In the genomic region with DNA sequence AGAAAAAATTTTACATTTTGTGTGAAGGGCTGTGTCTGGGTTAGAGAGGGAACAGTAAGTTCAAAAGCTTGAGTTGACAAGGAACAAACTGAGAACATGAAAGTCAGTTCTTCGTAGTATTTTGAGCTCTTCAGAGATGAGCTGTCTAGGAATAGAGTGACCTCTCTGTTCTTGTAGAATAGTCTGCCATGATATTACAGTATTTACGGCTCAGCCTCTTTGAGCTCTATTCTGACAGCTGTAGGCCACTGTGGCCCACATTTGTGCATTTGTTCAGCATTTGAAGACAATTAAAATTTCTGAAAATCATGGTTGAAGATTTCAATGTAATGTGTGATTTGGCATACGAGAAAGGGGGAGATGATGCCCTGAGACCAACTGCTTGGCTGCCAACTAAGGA, we compare ENCODE assay signal across 24 cellular contexts.
"Had no signal": no experiment of that assay in that cellular context is flagged by ENCODE, and none has a peak within 500 bp of the region (broad histone marks: within the 10 kb centered on the region; RNA-seq: fewer than 3 reads in every experiment).

No MANE protein-coding gene starts in this region.

- H3K9me3 ChIP-seq: SJSA1 had no signal

- H3K4me3 Mint-ChIP-seq: activated CD4-positive, alpha-beta T cell treated with anti-CD3 and anti-CD28 coated beads, Interleukin-2, amount 10 ng/mL, durations not matched to agents 24 days and 14 days; activated naive CD4-positive, alpha-beta T cell treated with anti-CD3 and anti-CD28 coated beads, Interleukin-2, amount 10 ng/mL, durations not matched to agents 7 days and 5 days; activated naive CD8-positive, alpha-beta T cell treated with anti-CD3 and anti-CD28 coated beads for 36 hours had no signal

- H3K27ac Mint-ChIP-seq: activated CD4-positive, alpha-beta T cell treated with anti-CD3 and anti-CD28 coated beads, Interleukin-2, amount 10 ng/mL, durations not matched to agents 24 days and 14 days; activated naive CD4-positive, alpha-beta T cell treated with anti-CD3 and anti-CD28 coated beads, Interleukin-2, amount 10 ng/mL, durations not matched to agents 7 days and 5 days; activated naive CD8-positive, alpha-beta T cell treated with anti-CD3 and anti-CD28 coated beads for 36 hours; activated T-helper 2 cell treated with anti-CD3 and anti-CD28 coated beads, Interferon-gamma antibody, Interleukin-2, Interleukin-4, amounts not matched to agents 10 μg/mL and 5 μg/mL and 100 μg/mL, durations not matched to agents 14 hours and 24 hours and 36 hours had no signal

- H3K27me3 ChIP-seq: brain microvascular endothelial cell, cardiac muscle cell, SJSA1 had no signal

- H3K4me3 ChIP-seq: cardiac muscle cell, SJSA1 had no signal

- H3K36me3 ChIP-seq: brain microvascular endothelial cell, cardiac muscle cell, SJSA1 had no signal

- H3K9me3 Mint-ChIP-seq: activated CD4-positive, alpha-beta T cell treated with anti-CD3 and anti-CD28 coated beads, Interleukin-2, amount 10 ng/mL, durations not matched to agents 24 days and 14 days; activated naive CD4-positive, alpha-beta T cell treated with anti-CD3 and anti-CD28 coated beads, Interleukin-2, amount 10 ng/mL, durations not matched to agents 7 days and 5 days; activated naive CD8-positive, alpha-beta T cell treated with anti-CD3 and anti-CD28 coated beads for 36 hours; activated T-helper 2 cell treated with anti-CD3 and anti-CD28 coated beads, Interferon-gamma antibody, Interleukin-2, Interleukin-4, amounts not matched to agents 10 μg/mL and 5 μg/mL and 100 μg/mL, durations not matched to agents 14 hours and 24 hours and 36 hours had no signal

- FAIRE-seq: RCC 7860 had no signal

- H3K4me1 Mint-ChIP-seq: activated naive CD8-positive, alpha-beta T cell treated with anti-CD3 and anti-CD28 coated beads for 36 hours had no signal

- H3K27me3 Mint-ChIP-seq: activated CD4-positive, alpha-beta T cell treated with anti-CD3 and anti-CD28 coated beads, Interleukin-2, amount 10 ng/mL, durations not matched to agents 24 days and 14 days; activated naive CD4-positive, alpha-beta T cell treated with anti-CD3 and anti-CD28 coated beads, Interleukin-2, amount 10 ng/mL, durations not matched to agents 7 days and 5 days; activated naive CD8-positive, alpha-beta T cell treated with anti-CD3 and anti-CD28 coated beads for 36 hours had no signal

- DNase-seq: activated CD4-positive, alpha-beta T cell treated with anti-CD3 and anti-CD28 coated beads for 1 hour; activated CD4-positive, alpha-beta T cell treated with anti-CD3 and anti-CD28 coated beads, Interleukin-2, amount 10 ng/mL, durations not matched to agents 24 days and 14 days; activated CD4-positive, alpha-beta T cell treated with anti-CD3 and anti-CD28 coated beads, Interleukin-2, amount 50 U/mL, for 48 hours; activated gamma-delta T cell treated with Interleukin-2 at 50 U/mL for 16 hours; activated naive CD4-positive, alpha-beta T cell treated with anti-CD3 and anti-CD28 coated beads, Interleukin-2, amount 10 ng/mL, durations not matched to agents 7 days and 5 days; activated naive CD8-positive, alpha-beta T cell treated with anti-CD3 and anti-CD28 coated beads for 36 hours; activated T-cell treated with anti-CD3 and anti-CD28 coated beads for 4 hours; activated T-cell treated with anti-CD3 and anti-CD28 coated beads, Interleukin-2, amount 50 U/mL, for 48 hours; brain microvascular endothelial cell; Karpas-422; MM.1S; NCI-H1105 treated with DMSO at 0.1 percent for 48 hours; NCI-H1436 treated with DMSO at 0.1 percent for 48 hours; NCI-H187; NCI-H2081; NCI-H510A treated with DMSO at 0.1 percent for 48 hours; NCI-H69; SHP77; SW 1271 had no signal

- H3K27ac ChIP-seq: brain microvascular endothelial cell, cardiac muscle cell, SJSA1 had no signal

- ATAC-seq: SK-N-SH treated with all-trans-retinoic acid at 6 μM for 48 hours had no signal
